1 cellular context compared by ENCODE assay signal in genomic region chr10:29691564-29692064, GRCh38.
TF ChIP-seq lines count a peak whose summit lies in the region.

No MANE protein-coding gene starts in this region.

TF ChIP-seq in HEK293, 187 proteins besides CTCF, POLR2A, EP300 and RAD21 (continued from another document and continues in another):
- TF ChIP-seq YY2 (tag by site-specific recombination; IDR thresholded peaks at IDR 0.05) (no peak), ZNF404 (tag by site-specific recombination; IDR thresholded peaks at IDR 0.05) (no peak), ZNF274 (IDR thresholded peaks at IDR 0.05; ENCODE audit: low read length) (no peak), ZNF274 (tag by site-specific recombination; IDR thresholded peaks at IDR 0.05; ENCODE audit: borderline replicate concordance) (no peak), ZNF785 (tag by site-specific recombination; IDR thresholded peaks at IDR 0.05) (no peak), HOXD13 (CRISPR knock-in tag; IDR thresholded peaks at IDR 0.05; ENCODE audit: borderline replicate concordance) (no peak), ZNF426 (tag by site-specific recombination; IDR thresholded peaks at IDR 0.05) (no peak), PRDM4 (tag by site-specific recombination; IDR thresholded peaks at IDR 0.05) (0 out of 2 replicates have a peak, but pooled peaks have one; percentile 19), ZNF146 (tag by site-specific recombination; IDR thresholded peaks at IDR 0.05) (no peak), ZNF362 (tag by site-specific recombination; IDR thresholded peaks at IDR 0.05) (no peak), ZNF2 (tag by site-specific recombination; IDR thresholded peaks at IDR 0.05) (no peak), OVOL3 (tag by site-specific recombination; IDR thresholded peaks at IDR 0.05) (peak; percentile 83), FEZF1 (tag by site-specific recombination; IDR thresholded peaks at IDR 0.05) (peak; percentile 81), ZFP69B (tag by site-specific recombination; IDR thresholded peaks at IDR 0.05) (no peak), HIC1 (tag by site-specific recombination; IDR thresholded peaks at IDR 0.05) (peak; percentile 89), SP7 (tag by site-specific recombination; IDR thresholded peaks at IDR 0.05) (peak; percentile 77), ZNF623 (tag by site-specific recombination; IDR thresholded peaks at IDR 0.05) (no peak), AEBP2 (tag by site-specific recombination; IDR thresholded peaks at IDR 0.05; ENCODE audit: borderline replicate concordance) (no peak), PATZ1 (tag by site-specific recombination; IDR thresholded peaks at IDR 0.05) (peak; percentile 64), YY1 (tag by site-specific recombination; IDR thresholded peaks at IDR 0.05) (no peak), ZNF19 (tag by site-specific recombination; IDR thresholded peaks at IDR 0.05; ENCODE audit: low read depth) (no peak), ZNF398 (tag by site-specific recombination; IDR thresholded peaks at IDR 0.05) (peak; percentile 65), ZNF639 (tag by site-specific recombination; IDR thresholded peaks at IDR 0.05) (peak; percentile 80), BCL6B (tag by site-specific recombination; IDR thresholded peaks at IDR 0.05) (peak; percentile 75; the same call in 1 of the 2 replicates), ZNF394 (tag by site-specific recombination; IDR thresholded peaks at IDR 0.05; ENCODE audit: borderline replicate concordance) (peak; percentile 43; the same call in 1 of the 2 replicates), ZNF280C (tag by site-specific recombination; IDR thresholded peaks at IDR 0.05) (no peak), ZNF629 (tag by site-specific recombination; IDR thresholded peaks at IDR 0.05) (peak; percentile 94), ZBTB20 (tag by site-specific recombination; IDR thresholded peaks at IDR 0.05) (no peak), ZNF514 (tag by site-specific recombination; IDR thresholded peaks at IDR 0.05) (no peak), ZNF140 (tag by site-specific recombination; IDR thresholded peaks at IDR 0.05) (no peak), ZNF518A (tag by site-specific recombination; conservative IDR thresholded peaks at IDR 0.05; ENCODE audit: low read depth) (0 out of 2 replicates have a peak, but pooled peaks have one; percentile 22), ZNF558 (tag by site-specific recombination; IDR thresholded peaks at IDR 0.05) (peak; percentile 41; the same call in 1 of the 2 replicates), ZNF548 (tag by site-specific recombination; IDR thresholded peaks at IDR 0.05) (no peak)
